Comparison of ENCODE assay signal across 16 cellular contexts in genomic region chr11:36346562-36347383, GRCh38.
"Had no signal": no experiment of that assay in that cellular context is flagged by ENCODE, and none has a peak within 500 bp of the region (broad histone marks: within the 10 kb centered on the region; RNA-seq: fewer than 3 reads in every experiment).

No MANE protein-coding gene starts in this region.

- H3K36me3 ChIP-seq: gastrocnemius medialis, ovary, stomach, thoracic aorta had no signal

- H3K27ac Mint-ChIP-seq: activated naive CD4-positive, alpha-beta T cell treated with anti-CD3 and anti-CD28 coated beads, Interleukin-2, amount 10 ng/mL, durations not matched to agents 7 days and 5 days; T-helper 17 cell had no signal

- DNase-seq: activated CD4-positive, alpha-beta T cell treated with anti-CD3 and anti-CD28 coated beads, Interleukin-2, amount 50 U/mL, for 48 hours; activated CD4-positive, CD25-positive, alpha-beta regulatory T cell; activated naive CD4-positive, alpha-beta T cell treated with anti-CD3 and anti-CD28 coated beads, Interleukin-2, amount 10 ng/mL, durations not matched to agents 7 days and 5 days; central memory CD4-positive, alpha-beta T cell; cortex of kidney; effector CD8-positive, alpha-beta T cell; gastrocnemius medialis; left ventricle myocardium superior; mesenchymal stem cell; ovary; stimulated activated CD4-positive, alpha-beta T cell treated with anti-CD3 and anti-CD28 coated beads, Interleukin-12 subunit alpha, Interleukin-12 subunit beta, amount 100 ng/mL, for 4 hours; stomach; T-helper 17 cell had no signal

- ATAC-seq: gastrocnemius medialis, left ventricle myocardium superior, T-helper 17 cell had no signal

- H3K36me3 Mint-ChIP-seq: activated naive CD4-positive, alpha-beta T cell treated with anti-CD3 and anti-CD28 coated beads, Interleukin-2, amount 10 ng/mL, durations not matched to agents 7 days and 5 days had no signal

- H3K27ac ChIP-seq: gastrocnemius medialis, ovary, stomach, thoracic aorta had no signal

- H3K9me3 ChIP-seq: gastrocnemius medialis, ovary, stomach, thoracic aorta had no signal

- H3K4me3 Mint-ChIP-seq: activated naive CD4-positive, alpha-beta T cell treated with anti-CD3 and anti-CD28 coated beads, Interleukin-2, amount 10 ng/mL, durations not matched to agents 7 days and 5 days; neural crest cell; T-helper 17 cell had no signal

- H3K4me3 ChIP-seq: gastrocnemius medialis, ovary, stomach, thoracic aorta had no signal

- H3K9me3 Mint-ChIP-seq: activated naive CD4-positive, alpha-beta T cell treated with anti-CD3 and anti-CD28 coated beads, Interleukin-2, amount 10 ng/mL, durations not matched to agents 7 days and 5 days; activated T-helper 2 cell treated with anti-CD3 and anti-CD28 coated beads, Interferon-gamma antibody, Interleukin-2, Interleukin-4, amounts not matched to agents 10 μg/mL and 5 μg/mL and 100 μg/mL, durations not matched to agents 14 hours and 24 hours and 36 hours; neural crest cell had no signal

- H3K27me3 ChIP-seq: gastrocnemius medialis, ovary had no signal

- H3K4me1 ChIP-seq: gastrocnemius medialis, stomach had no signal
